14 cellular contexts compared by ENCODE assay signal in the genomic region with DNA sequence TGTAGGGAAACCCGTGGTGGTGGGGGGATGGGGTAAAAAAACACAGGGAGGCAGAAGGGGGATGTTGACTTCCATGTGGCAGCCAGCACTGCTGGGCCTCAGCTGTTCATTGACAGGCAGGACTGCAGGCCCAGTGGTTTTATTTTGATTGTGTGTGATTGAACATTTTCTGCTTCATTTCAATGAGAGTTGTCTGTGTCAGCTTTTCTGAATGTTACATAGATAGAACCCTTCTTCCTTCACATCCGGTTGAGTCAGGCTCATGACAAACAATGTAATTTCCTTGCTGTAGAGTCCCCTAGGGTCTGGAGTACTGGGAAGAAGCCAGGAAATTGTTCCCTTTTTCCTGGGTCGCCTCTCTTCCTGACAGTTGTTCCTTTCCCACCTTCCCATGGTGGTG. TPM values are rescaled to one million over a fixed set of nuclear protein-coding genes. Genes with fewer than 3 reads are reported as not detected.
DNase-seq lines count a peak whose midpoint lies in the region; ATAC-seq and TF ChIP-seq lines count a peak whose summit lies in the region.
"Had no signal": no experiment of that assay in that cellular context is flagged by ENCODE, and none has a peak within 500 bp of the region (broad histone marks: within the 10 kb centered on the region; RNA-seq: fewer than 3 reads in every experiment).

No MANE protein-coding gene starts in this region.

- no peaks in the 10 kb centered on the region for H3K36me3 Mint-ChIP-seq in natural killer cell treated with Interleukin-12 subunit alpha and Interleukin-12 subunit beta and Interleukin-15 and Interleukin-18, amount 100 ng/mL, for 72 hours
- H3K36me3 Mint-ChIP-seq in natural killer cell: no peaks in the 10 kb centered on the region

- ATAC-seq in natural killer cell treated with Interleukin-12 subunit alpha and Interleukin-12 subunit beta and Interleukin-15 and Interleukin-18, amount 100 ng/mL, for 72 hours: no peak
- ATAC-seq in natural killer cell: no peak
- no peak for ATAC-seq in GM19351 (IDR thresholded peaks at IDR 0.05; ENCODE audit: unreplicated experiment)
- ATAC-seq: left colon had no signal

- H3K27ac Mint-ChIP-seq in natural killer cell treated with Interleukin-12 subunit alpha and Interleukin-12 subunit beta and Interleukin-15 and Interleukin-18, amount 100 ng/mL, for 72 hours: no peak overlapping the region
- H3K27ac Mint-ChIP-seq in natural killer cell: no peak overlapping the region

- no peaks in the 10 kb centered on the region for H3K27me3 ChIP-seq in WERI-Rb-1 (ENCODE audit: insufficient read depth, low read depth, severe bottlenecking)
- peaks cover under 1% of the 10 kb centered on the region for H3K27me3 ChIP-seq in left ventricle myocardium inferior (ENCODE audit: low read depth)
- H3K27me3 ChIP-seq in thyroid gland: no peaks in the 10 kb centered on the region

- no peaks in the 10 kb centered on the region for H3K9me3 ChIP-seq in WERI-Rb-1 (ENCODE audit: severe bottlenecking)
- H3K9me3 ChIP-seq in left ventricle myocardium inferior (replicated peaks): no peaks in the 10 kb centered on the region
- no peaks in the 10 kb centered on the region for H3K9me3 ChIP-seq in thyroid gland
- H3K9me3 ChIP-seq: esophagus squamous epithelium, thoracic aorta had no signal

- no peak overlapping the region for H3K27ac ChIP-seq in WERI-Rb-1
- H3K27ac ChIP-seq in left ventricle myocardium inferior (replicated peaks): peak overlapping the region; percentile 46
- peak overlapping the region in 2 of 3 donors; percentile 1 to 26 for H3K27ac ChIP-seq in thyroid gland
- H3K27ac ChIP-seq: esophagus squamous epithelium, thoracic aorta had no signal

- H3K4me1 Mint-ChIP-seq in natural killer cell treated with Interleukin-12 subunit alpha and Interleukin-12 subunit beta and Interleukin-15 and Interleukin-18, amount 100 ng/mL, for 72 hours (ENCODE audit: low read depth in 2 of 2): no peaks in the 10 kb centered on the region
- H3K4me1 Mint-ChIP-seq in natural killer cell: no peaks in the 10 kb centered on the region

- H3K27me3 Mint-ChIP-seq in natural killer cell treated with Interleukin-12 subunit alpha and Interleukin-12 subunit beta and Interleukin-15 and Interleukin-18, amount 100 ng/mL, for 72 hours: peaks cover 29 to 30% of the 10 kb centered on the region in 2 donors
- H3K27me3 Mint-ChIP-seq in natural killer cell (ENCODE audit: low read depth in 2 of 2): peaks cover 30 to 35% of the 10 kb centered on the region in 2 donors

- WGBS in thyroid gland, 2 donors: 14 to 24% methylated on average over 3 of the region's 3 CpGs

- no peaks in the 10 kb centered on the region for H3K9me3 Mint-ChIP-seq in natural killer cell treated with Interleukin-12 subunit alpha and Interleukin-12 subunit beta and Interleukin-15 and Interleukin-18, amount 100 ng/mL, for 72 hours
- H3K9me3 Mint-ChIP-seq in natural killer cell: no peaks in the 10 kb centered on the region

- intact Hi-C loops in natural killer cell (cut with micrococcal nuclease) (no loop called here), left ventricle myocardium inferior (cut with micrococcal nuclease) (no loop called here), thyroid gland (cut with DNase I) (no loop called here)

- H3K4me3 ChIP-seq in WERI-Rb-1 (ENCODE audit: low read depth, low read length): no peak overlapping the region
- H3K4me3 ChIP-seq in left ventricle myocardium inferior: no peak overlapping the region
- H3K4me3 ChIP-seq in thyroid gland (replicated peaks in 1 of 3): no peak overlapping the region
- H3K4me3 ChIP-seq: esophagus squamous epithelium, thoracic aorta had no signal

- TF ChIP-seq CTCF in natural killer cell (IDR thresholded peaks at IDR 0.05) (no peak), WERI-Rb-1 (IDR thresholded peaks at IDR 0.05; ENCODE audit: low read depth, low read length) (no peak), left ventricle myocardium inferior (IDR thresholded peaks at IDR 0.05; ENCODE audit: borderline replicate concordance) (no peak), thyroid gland (IDR thresholded peaks at IDR 0.05) (no peak)

- DNase-seq in natural killer cell treated with Interleukin-12 subunit alpha and Interleukin-12 subunit beta and Interleukin-15 and Interleukin-18, amount 100 ng/mL, for 72 hours (ENCODE audit: low spot score): peak; percentile 15
- DNase-seq in natural killer cell: no peak
- DNase-seq in WERI-Rb-1: peak; percentile 34
- DNase-seq in left ventricle myocardium inferior: no peak
- no peak for DNase-seq in thyroid gland
- no peak for DNase-seq in NCI-H526 treated with DMSO at 0.1 percent for 48 hours (lab: John Stamatoyannopoulos, UW)
- no peak for DNase-seq in ecto neural progenitor cell (ENCODE audit: low spot score)
- DNase-seq: activated CD8-positive, alpha-beta memory T cell treated with anti-CD3 and anti-CD28 coated beads, Interleukin-2, amount 50 U/mL, for 4 hours; aorta; C1 segment of cervical spinal cord; esophagus squamous epithelium; left colon had no signal

- H3K36me3 ChIP-seq in WERI-Rb-1: no peaks in the 10 kb centered on the region
- H3K36me3 ChIP-seq in left ventricle myocardium inferior: no peaks in the 10 kb centered on the region
- H3K36me3 ChIP-seq in thyroid gland: no peaks in the 10 kb centered on the region
- H3K36me3 ChIP-seq: esophagus squamous epithelium, thoracic aorta had no signal

- H3K4me3 Mint-ChIP-seq in natural killer cell treated with Interleukin-12 subunit alpha and Interleukin-12 subunit beta and Interleukin-15 and Interleukin-18, amount 100 ng/mL, for 72 hours: no peak overlapping the region
- no peak overlapping the region for H3K4me3 Mint-ChIP-seq in natural killer cell

- peaks cover 15% of the 10 kb centered on the region for H3K4me1 ChIP-seq in left ventricle myocardium inferior
- peaks cover 19 to 32% of the 10 kb centered on the region in 2 donors for H3K4me1 ChIP-seq in thyroid gland

- no peak for TF ChIP-seq POLR2A in thyroid gland (IDR thresholded peaks at IDR 0.05)

RNA-seq across cellular contexts. Expression of gene RPP25, which starts 8.2 kb away (rescaled TPM):
- 1 to 10 TPM; 1.5 to 3.6 TPM for total RNA-seq in natural killer cell treated with Interleukin-12 subunit alpha and Interleukin-12 subunit beta and Interleukin-15 and Interleukin-18, amount 100 ng/mL, for 72 hours
- total RNA-seq in natural killer cell (under 1 TPM; 0.21 to 0.84 (median 0.50) TPM), left ventricle myocardium inferior (2.4 TPM), thyroid gland (10 to 100 TPM; 14.2 to 23.1 (median 16.4) TPM)

RNA-seq across cellular contexts. Expression of gene COX5A, which starts 26.9 kb away (rescaled TPM):
- 100 to 1,000 TPM; 221 to 229 TPM for total RNA-seq in natural killer cell treated with Interleukin-12 subunit alpha and Interleukin-12 subunit beta and Interleukin-15 and Interleukin-18, amount 100 ng/mL, for 72 hours
- total RNA-seq in natural killer cell (10 to 100 TPM; 69.7 to 90.0 (median 76.9) TPM), left ventricle myocardium inferior (1,257 TPM), thyroid gland (100 to 1,000 TPM; 103 to 235 (median 166) TPM)

RNA-seq across cellular contexts. Expression of gene SCAMP5, which starts 30.6 kb away (rescaled TPM):
- total RNA-seq in natural killer cell treated with Interleukin-12 subunit alpha and Interleukin-12 subunit beta and Interleukin-15 and Interleukin-18, amount 100 ng/mL, for 72 hours: 1 to 10 TPM in 1 of 2 donors, under 1 TPM in 1; 0.40 to 2.7 TPM
- 1 to 10 TPM in 1 of 3 donors, under 1 TPM in 2; 0.09 to 2.7 (median 0.54) TPM for total RNA-seq in natural killer cell
- total RNA-seq in left ventricle myocardium inferior: 3.0 TPM
- total RNA-seq in thyroid gland: 10 to 100 TPM in 2 of 4 donors, 1 to 10 TPM in 2; 7.6 to 16.7 (median 10.1) TPM

RNA-seq across cellular contexts. Expression of gene FAM219B, which starts 58.1 kb away (rescaled TPM):
- total RNA-seq in natural killer cell treated with Interleukin-12 subunit alpha and Interleukin-12 subunit beta and Interleukin-15 and Interleukin-18, amount 100 ng/mL, for 72 hours: 10 to 100 TPM; 49.6 to 74.3 TPM
- 100 to 1,000 TPM in 1 of 3 donors, 10 to 100 TPM in 2; 63.5 to 107 (median 69.0) TPM for total RNA-seq in natural killer cell
- 108 TPM for total RNA-seq in left ventricle myocardium inferior
- total RNA-seq in thyroid gland: 100 to 1,000 TPM in 1 of 4 donors, 10 to 100 TPM in 3; 72.1 to 136 (median 88.2) TPM

RNA-seq across cellular contexts. Expression of gene PPCDC, which starts 58.6 kb away (rescaled TPM):
- 10 to 100 TPM; 27.0 to 42.0 TPM for total RNA-seq in natural killer cell treated with Interleukin-12 subunit alpha and Interleukin-12 subunit beta and Interleukin-15 and Interleukin-18, amount 100 ng/mL, for 72 hours
- 10 to 100 TPM; 21.3 to 32.3 (median 27.0) TPM for total RNA-seq in natural killer cell
- total RNA-seq in left ventricle myocardium inferior: 5.0 TPM
- total RNA-seq in thyroid gland: 10 to 100 TPM in 3 of 4 donors, 1 to 10 TPM in 1; 3.5 to 31.2 (median 20.6) TPM

Comparison
In these comparisons a context has a peak if more than half of its experiments do, and no peak if none do; other contexts are left out.
1. DNase-seq: peak in natural killer cell treated with Interleukin-12 subunit alpha and Interleukin-12 subunit beta and Interleukin-15 and Interleukin-18, amount 100 ng/mL, for 72 hours (single experiment) and WERI-Rb-1 (single experiment); none in natural killer cell (single experiment), left ventricle myocardium inferior (single experiment), thyroid gland (0 of 2), NCI-H526 treated with DMSO at 0.1 percent for 48 hours (single experiment) and ecto neural progenitor cell (single experiment).